Comparison of ENCODE assay signal across 12 cellular contexts in genomic region chr2:144233226-144234114, GRCh38.
DNase-seq lines count a peak whose midpoint lies in the region; ATAC-seq and TF ChIP-seq lines count a peak whose summit lies in the region.
"Had no signal": no experiment of that assay in that cellular context is flagged by ENCODE, and none has a peak within 500 bp of the region (broad histone marks: within the 10 kb centered on the region; RNA-seq: fewer than 3 reads in every experiment).

No MANE protein-coding gene starts in this region.

- peaks cover 0 to 4% of the 10 kb centered on the region in 2 donors for H3K9me3 Mint-ChIP-seq in activated T-cell treated with anti-CD3 and anti-CD28 coated beads, Interleukin-2, amount 50 U/mL, for 72 hours
- no peaks in the 10 kb centered on the region for H3K9me3 Mint-ChIP-seq in GM23338

- no peaks in the 10 kb centered on the region for H4K20me1 ChIP-seq in GM23338 (replicated peaks; ENCODE audit: insufficient read depth)

- no peak for DNase-seq in activated T-cell treated with anti-CD3 and anti-CD28 coated beads, Interleukin-2, amount 50 U/mL, for 72 hours
- DNase-seq in activated T-cell treated with anti-CD3 and anti-CD28 coated beads for 4 hours = no peak
- no peak for DNase-seq in SK-N-MC (ENCODE audit: low read depth, low spot score)
- DNase-seq in dorsolateral prefrontal cortex = no peak
- no peak for DNase-seq in kidney tubule cell (ENCODE audit: low spot score)
- DNase-seq in GM23338 (ENCODE audit: low spot score) = no peak
- no peak for DNase-seq in cardiac septum (ENCODE audit: low spot score)
- DNase-seq: left ventricle myocardium inferior, NCI-H2107, T1000 had no signal

- H3K27me3 Mint-ChIP-seq in activated T-cell treated with anti-CD3 and anti-CD28 coated beads, Interleukin-2, amount 50 U/mL, for 72 hours (ENCODE audit: low read depth) = no peaks in the 10 kb centered on the region
- no peaks in the 10 kb centered on the region for H3K27me3 Mint-ChIP-seq in GM23338 (ENCODE audit: insufficient read depth, low read depth, poor library complexity)

- H3K4me3 Mint-ChIP-seq in activated T-cell treated with anti-CD3 and anti-CD28 coated beads, Interleukin-2, amount 50 U/mL, for 72 hours = peak overlapping the region; percentile 52 to 88
- no peak overlapping the region for H3K4me3 Mint-ChIP-seq in GM23338

- H3K27ac ChIP-seq in SK-N-MC (peak overlapping the region; percentile 73), dorsolateral prefrontal cortex (peak overlapping the region in 40 of 59 donors; percentile 2 to 76 (median 42)), GM23338 (ENCODE audit: low read depth) (no peak overlapping the region)
- H3K27ac ChIP-seq: breast epithelium, left ventricle myocardium inferior had no signal

- H3K27ac Mint-ChIP-seq in activated T-cell treated with anti-CD3 and anti-CD28 coated beads, Interleukin-2, amount 50 U/mL, for 72 hours = peak overlapping the region; percentile 96
- H3K27ac Mint-ChIP-seq in GM23338 = no peak overlapping the region

- peak overlapping the region; percentile 13 for H3K9ac ChIP-seq in SK-N-MC (ENCODE audit: insufficient read length)

- H2AFZ ChIP-seq in GM23338 = no peak overlapping the region

- no peaks in the 10 kb centered on the region for H3K79me2 ChIP-seq in GM23338 (replicated peaks; ENCODE audit: insufficient read depth)

- H3K27me3 ChIP-seq in dorsolateral prefrontal cortex (no peaks in the 10 kb centered on the region), GM23338 (ENCODE audit: insufficient read depth) (no peaks in the 10 kb centered on the region)
- H3K27me3 ChIP-seq: breast epithelium had no signal

- TF ChIP-seq CTCF in dorsolateral prefrontal cortex (IDR thresholded peaks at IDR 0.05 in 54 of 56, conservative IDR thresholded peaks at IDR 0.05 in 2 of 56; ENCODE audit: low read depth in 1 of 56, partially characterized antibody in 56 of 56) (no peak), GM23338 (conservative IDR thresholded peaks at IDR 0.05; ENCODE audit: low read depth in 2 of 2) (no peak)

- intact Hi-C loops in dorsolateral prefrontal cortex (cut with DNase I) = loop anchor here in 1 of 2 donors (5.0 kb wide), 1 partner anchor 99 kb away; a partner anchor contains a TSS
- intact Hi-C loops in cardiac septum (cut with DNase I) = no loop called here

- H3K36me3 ChIP-seq in SK-N-MC (ENCODE audit: insufficient read depth, low read length) = no peaks in the 10 kb centered on the region
- H3K36me3 ChIP-seq in GM23338 (ENCODE audit: insufficient read depth) = no peaks in the 10 kb centered on the region
- H3K36me3 ChIP-seq: breast epithelium, left ventricle myocardium inferior had no signal

- no peaks in the 10 kb centered on the region for H3K9me3 ChIP-seq in SK-N-MC (ENCODE audit: low read depth, low read length)
- H3K9me3 ChIP-seq: breast epithelium, left ventricle myocardium inferior had no signal

- peak; percentile 66 to 74 for ATAC-seq in activated T-cell treated with anti-CD3 and anti-CD28 coated beads, Interleukin-2, amount 50 U/mL, for 72 hours (replicated peaks in 1 of 2)
- ATAC-seq in GM23338 (no peak), GM21825 (IDR thresholded peaks at IDR 0.05; ENCODE audit: unreplicated experiment) (no peak)

- peaks cover 8 to 10% of the 10 kb centered on the region in 2 donors for H3K36me3 Mint-ChIP-seq in activated T-cell treated with anti-CD3 and anti-CD28 coated beads, Interleukin-2, amount 50 U/mL, for 72 hours (ENCODE audit: insufficient read depth in 2 of 2)
- H3K36me3 Mint-ChIP-seq in GM23338 (ENCODE audit: low read depth) = no peaks in the 10 kb centered on the region

- no peaks in the 10 kb centered on the region for H3F3A ChIP-seq in GM23338 (replicated peaks; ENCODE audit: low read depth)

- H3K9me2 ChIP-seq in GM23338 (ENCODE audit: insufficient read depth) = no peaks in the 10 kb centered on the region

- H3K4me3 ChIP-seq in SK-N-MC = peak overlapping the region; percentile 34; the same call in 1 of the 2 replicates
- H3K4me3 ChIP-seq in dorsolateral prefrontal cortex = peak overlapping the region in 23 of 59 donors; percentile 0 to 44 (median 18)
- no peak overlapping the region for H3K4me3 ChIP-seq in GM23338
- H3K4me3 ChIP-seq: breast epithelium, left ventricle myocardium inferior had no signal

- H3K4me1 ChIP-seq in GM23338 (ENCODE audit: insufficient read depth) = peaks cover 42% of the 10 kb centered on the region
- H3K4me1 ChIP-seq: breast epithelium had no signal

- peaks cover 70% of the 10 kb centered on the region for H3K4me1 Mint-ChIP-seq in activated T-cell treated with anti-CD3 and anti-CD28 coated beads, Interleukin-2, amount 50 U/mL, for 72 hours (ENCODE audit: low read depth)
- peaks cover 58% of the 10 kb centered on the region for H3K4me1 Mint-ChIP-seq in GM23338

- no peak overlapping the region for H3K4me2 ChIP-seq in GM23338

TF ChIP-seq in GM23338, 12 proteins besides CTCF, POLR2A, EP300 and RAD21 (continues in another document):
- TF ChIP-seq ZNF331 (CRISPR knock-in tag; IDR thresholded peaks at IDR 0.05; ENCODE audit: low read depth) (no peak), NANOG (IDR thresholded peaks at IDR 0.05; ENCODE audit: borderline replicate concordance) (no peak), EZH2phosphoT487 (IDR thresholded peaks at IDR 0.05; ENCODE audit: unreplicated experiment) (no peak), STAT1 (IDR thresholded peaks at IDR 0.05; ENCODE audit: unreplicated experiment) (no peak), ZNF114 (CRISPR knock-in tag; IDR thresholded peaks at IDR 0.05) (no peak), REST (IDR thresholded peaks at IDR 0.05; ENCODE audit: unreplicated experiment) (no peak)

Comparison
In these comparisons a context has a peak if more than half of its experiments do, and no peak if none do; other contexts are left out.
1. ATAC-seq: peak in activated T-cell treated with anti-CD3 and anti-CD28 coated beads, Interleukin-2, amount 50 U/mL, for 72 hours (2 of 2); none in GM23338 (single experiment) and GM21825 (single experiment).